Comparison of ENCODE assay signal across 8 cellular contexts in the genomic region with DNA sequence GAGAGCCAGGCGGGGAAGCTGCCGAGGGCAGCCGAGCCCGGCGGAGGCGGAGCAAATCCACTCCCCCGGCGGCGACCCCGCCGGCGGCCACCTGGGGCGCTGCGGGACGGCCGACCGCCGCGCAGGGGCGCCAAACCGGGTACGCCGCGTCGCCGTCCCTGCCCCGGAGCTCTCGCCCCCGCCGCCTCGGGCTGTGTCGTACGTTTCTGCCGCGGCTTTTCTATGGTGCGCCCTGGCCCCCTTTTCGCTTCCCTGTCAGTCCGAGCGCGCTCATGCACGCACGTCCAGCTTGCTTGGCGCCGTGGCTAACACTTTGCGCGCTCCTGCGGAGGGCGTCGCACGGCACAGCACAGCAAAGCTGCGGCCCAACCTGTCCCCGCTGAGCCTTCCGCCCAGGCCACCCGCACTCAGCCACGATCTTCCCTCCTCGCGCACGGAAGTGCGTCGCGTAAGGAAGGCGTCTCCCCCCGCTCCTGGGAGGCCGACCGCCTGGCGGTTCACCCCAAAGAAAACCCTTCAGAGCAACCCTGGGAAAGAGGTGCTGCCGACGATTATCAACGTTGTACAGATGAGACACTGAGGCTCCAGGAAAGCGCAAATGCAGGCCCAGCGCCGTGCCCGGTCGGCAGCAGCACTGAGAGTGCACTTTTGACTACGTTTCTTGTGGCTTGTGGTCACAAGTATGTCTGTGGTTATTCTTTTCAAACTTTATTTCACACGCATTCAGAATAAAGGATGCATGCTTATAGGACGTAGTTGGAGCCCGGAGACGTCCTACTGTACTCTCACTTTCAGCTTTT. TPM values are rescaled to one million over a fixed set of nuclear protein-coding genes. Genes with fewer than 3 reads are reported as not detected.
DNase-seq lines count a peak whose midpoint lies in the region; ATAC-seq and TF ChIP-seq lines count a peak whose summit lies in the region.

TSS of gene HECTD1 (minus strand) at position 48 of the 800 bp plus-strand sequence. CDS start 1,857 bp downstream, outside the sequence.

- H3K27me3 ChIP-seq in parathyroid adenoma (ENCODE audit: control insufficient read depth, insufficient read depth, low read length) (no peaks in the 10 kb centered on the region), tibial artery (no peaks in the 10 kb centered on the region)

- H3K27ac Mint-ChIP-seq in activated naive CD4-positive, alpha-beta T cell treated with anti-CD3 and anti-CD28 coated beads, Interleukin-2, amount 50 U/mL, for 72 hours = peak within 1 kb of the TSS; percentile 98 to 99

- no peaks in the 10 kb centered on the region for H3K9me3 Mint-ChIP-seq in activated naive CD4-positive, alpha-beta T cell treated with anti-CD3 and anti-CD28 coated beads, Interleukin-2, amount 50 U/mL, for 72 hours

- H3K4me1 ChIP-seq in parathyroid adenoma = peaks cover 3% of the 10 kb centered on the region
- H3K4me1 ChIP-seq in tibial artery = peaks cover 0 to 38% (median 14%) of the 10 kb centered on the region in 4 donors

- H3K27ac ChIP-seq in parathyroid adenoma = peak within 1 kb of the TSS; percentile 90
- peak within 1 kb of the TSS; percentile 98 to 100 for H3K27ac ChIP-seq in tibial artery

- peak within 1 kb of the TSS; percentile 94 for H3K4me2 ChIP-seq in parathyroid adenoma (ENCODE audit: low read length)

- peaks cover 12% of the 10 kb centered on the region for H3K79me2 ChIP-seq in parathyroid adenoma

- peak; percentile 59 for TF ChIP-seq POLR2A in NB4 (IDR thresholded peaks at IDR 0.05; ENCODE audit: extremely low read depth, insufficient read length)

- no peaks in the 10 kb centered on the region for H3K9me3 ChIP-seq in parathyroid adenoma (ENCODE audit: control insufficient read depth, low read length)
- H3K9me3 ChIP-seq in tibial artery = no peaks in the 10 kb centered on the region

- intact Hi-C loops in head of caudate nucleus (cut with DNase I) = loop anchor here (5.0 kb wide), 1 partner anchor 181 kb away; the partner anchor contains the start of genes AP4S1 and STRN3
- intact Hi-C loops in tibial artery (cut with DNase I; ENCODE audit: low total_unique reads) = loop anchor here (2.0 to 10.0 kb wide), 2 partner anchors 41 to 147 kb away; no protein-coding TSS in a partner anchor

- H3K36me3 ChIP-seq in parathyroid adenoma (ENCODE audit: control insufficient read depth, insufficient read depth, low read length) (no peaks in the 10 kb centered on the region), tibial artery (peaks cover 0 to 6% (median 0%) of the 10 kb centered on the region in 3 donors)

- DNase-seq in GM12865 (ENCODE audit: low read depth) (peak; percentile 95), NB4 (ENCODE audit: low read depth) (peak; percentile 94), SKM-1 (lab: John Stamatoyannopoulos, UW; ENCODE audit: unreplicated experiment) (peak; percentile 28), head of caudate nucleus (peak; percentile 54 to 95 (median 88)), tibial artery (peak; percentile 72 to 95)
- DNase-seq in activated naive CD4-positive, alpha-beta T cell treated with anti-CD3 and anti-CD28 coated beads, Interleukin-2, amount 50 U/mL, for 72 hours (ENCODE audit: low spot score in 2 of 2) = peak; percentile 88 to 89

- H3K36me3 Mint-ChIP-seq in activated naive CD4-positive, alpha-beta T cell treated with anti-CD3 and anti-CD28 coated beads, Interleukin-2, amount 50 U/mL, for 72 hours = peaks cover 6 to 15% of the 10 kb centered on the region in 2 donors

- peak within 1 kb of the TSS; percentile 77 for H3K4me3 ChIP-seq in GM12865 (ENCODE audit: low read depth, low read length)
- H3K4me3 ChIP-seq in NB4 (ENCODE audit: low read depth, low read length) = peak within 1 kb of the TSS; percentile 96
- peak within 1 kb of the TSS; percentile 87 for H3K4me3 ChIP-seq in parathyroid adenoma (ENCODE audit: low read depth, low read length)
- peak within 1 kb of the TSS; percentile 78 to 90 for H3K4me3 ChIP-seq in tibial artery

- H2AFZ ChIP-seq in parathyroid adenoma = peak within 1 kb of the TSS; percentile 95

- ATAC-seq in HG02588 (IDR thresholded peaks at IDR 0.05; ENCODE audit: unreplicated experiment) = peak; percentile 73
- peak; percentile 75 to 78 for ATAC-seq in activated naive CD4-positive, alpha-beta T cell treated with anti-CD3 and anti-CD28 coated beads, Interleukin-2, amount 50 U/mL, for 72 hours

- H3K9ac ChIP-seq in parathyroid adenoma = peak within 1 kb of the TSS; percentile 98

- TF ChIP-seq CTCF in GM12865 (IDR thresholded peaks at IDR 0.05; ENCODE audit: insufficient read depth, low read depth, low read length, missing control alignments) (peak; percentile 80), NB4 (IDR thresholded peaks at IDR 0.05; ENCODE audit: low read depth, low read length) (peak; percentile 35), parathyroid adenoma (IDR thresholded peaks at IDR 0.05) (peak; percentile 47), tibial artery (IDR thresholded peaks at IDR 0.05) (peak; percentile 77 to 88)

RNA-seq across cellular contexts. Expression of gene HECTD1, which starts in this region (rescaled TPM):
- 10 to 100 TPM; 75.5 to 87.5 TPM for total RNA-seq in activated naive CD4-positive, alpha-beta T cell treated with anti-CD3 and anti-CD28 coated beads, Interleukin-2, amount 50 U/mL, for 72 hours

Comparison
In these comparisons a context has a peak if more than half of its experiments do, and no peak if none do; other contexts are left out.
1. Peak in every context shown above with its lines: DNase-seq, ATAC-seq, H3K4me3 ChIP-seq and H3K27ac ChIP-seq.
2. DNase-seq: peak in every context shown above with its lines; median percentile 95 in GM12865; 94 in NB4; 88 in activated naive CD4-positive, alpha-beta T cell treated with anti-CD3 and anti-CD28 coated beads, Interleukin-2, amount 50 U/mL, for 72 hours; 88 in head of caudate nucleus; 84 in tibial artery; 28 in SKM-1.